Comparison of ENCODE assay signal across 8 cellular contexts in genomic region chr22:50542416-50542927, GRCh38. TPM values are rescaled to one million over a fixed set of nuclear protein-coding genes. Genes with fewer than 3 reads are reported as not detected.
DNase-seq lines count a peak whose midpoint lies in the region; ATAC-seq and TF ChIP-seq lines count a peak whose summit lies in the region.

No MANE protein-coding gene starts in this region.

- H3K9me3 Mint-ChIP-seq in activated naive CD8-positive, alpha-beta T cell treated with anti-CD3 and anti-CD28 coated beads for 36 hours: peaks cover 7% of the 10 kb centered on the region
- no peaks in the 10 kb centered on the region for H3K9me3 Mint-ChIP-seq in naive thymus-derived CD8-positive, alpha-beta T cell

- peak overlapping the region; percentile 40 for H3K4me3 Mint-ChIP-seq in activated naive CD8-positive, alpha-beta T cell treated with anti-CD3 and anti-CD28 coated beads for 36 hours
- peak overlapping the region in 9 of 10 donors; percentile 3 to 65 (median 49) for H3K4me3 Mint-ChIP-seq in naive thymus-derived CD8-positive, alpha-beta T cell

- ATAC-seq in HG03103 (IDR thresholded peaks at IDR 0.05; ENCODE audit: low read depth, unreplicated experiment) (peak; percentile 35), HG03565 (IDR thresholded peaks at IDR 0.05; ENCODE audit: unreplicated experiment) (no peak), GM21786 (IDR thresholded peaks at IDR 0.05; ENCODE audit: unreplicated experiment) (no peak)
- no peak for ATAC-seq in naive thymus-derived CD8-positive, alpha-beta T cell

- H3K27me3 Mint-ChIP-seq in activated naive CD8-positive, alpha-beta T cell treated with anti-CD3 and anti-CD28 coated beads for 36 hours: no peaks in the 10 kb centered on the region
- H3K27me3 Mint-ChIP-seq in naive thymus-derived CD8-positive, alpha-beta T cell: no peaks in the 10 kb centered on the region

- DNase-seq in GM12864 (ENCODE audit: low read depth): peak; percentile 89
- no peak for DNase-seq in activated naive CD8-positive, alpha-beta T cell treated with anti-CD3 and anti-CD28 coated beads for 36 hours
- DNase-seq in naive thymus-derived CD8-positive, alpha-beta T cell: no peak
- no peak for DNase-seq in NCI-H226
- DNase-seq in GOT3 (lab: John Stamatoyannopoulos, UW): no peak

- H3K4me1 Mint-ChIP-seq in activated naive CD8-positive, alpha-beta T cell treated with anti-CD3 and anti-CD28 coated beads for 36 hours: peaks cover 68% of the 10 kb centered on the region
- H3K4me1 Mint-ChIP-seq in naive thymus-derived CD8-positive, alpha-beta T cell: peaks cover 15 to 73% (median 40%) of the 10 kb centered on the region in 4 donors

- POLR2A ChIA-PET in naive thymus-derived CD8-positive, alpha-beta T cell (lab: Charles Lee): interaction anchor here (1.2 kb wide), 1 partner anchor 17 kb away, joined by 3 read pairs; the partner anchor contains the start of gene SCO2

- peak overlapping the region; percentile 44 for H3K4me3 ChIP-seq in GM12864 (ENCODE audit: low read depth, low read length)

- H3K27ac Mint-ChIP-seq in activated naive CD8-positive, alpha-beta T cell treated with anti-CD3 and anti-CD28 coated beads for 36 hours: peak overlapping the region; percentile 98
- peak overlapping the region in 7 of 10 donors; percentile 8 to 100 (median 85) for H3K27ac Mint-ChIP-seq in naive thymus-derived CD8-positive, alpha-beta T cell

- peaks cover 27% of the 10 kb centered on the region for H3K36me3 Mint-ChIP-seq in activated naive CD8-positive, alpha-beta T cell treated with anti-CD3 and anti-CD28 coated beads for 36 hours
- H3K36me3 Mint-ChIP-seq in naive thymus-derived CD8-positive, alpha-beta T cell: no peaks in the 10 kb centered on the region

- TF ChIP-seq CTCF in GM12864 (IDR thresholded peaks at IDR 0.05; ENCODE audit: low read depth, low read length, missing control alignments): peak; percentile 37

RNA-seq across cellular contexts. Expression of gene KLHDC7B, which starts 3.2 kb away (rescaled TPM):
- total RNA-seq in activated naive CD8-positive, alpha-beta T cell treated with anti-CD3 and anti-CD28 coated beads for 36 hours: 10 to 100 TPM; 15.1 to 15.9 TPM
- 1 to 10 TPM; 5.7 to 6.2 TPM for total RNA-seq in naive thymus-derived CD8-positive, alpha-beta T cell
- polyA plus RNA-seq in naive thymus-derived CD8-positive, alpha-beta T cell: 1 to 10 TPM; 5.3 to 7.9 (median 6.5) TPM

RNA-seq across cellular contexts. Expression of gene TYMP, which starts 12.7 kb away (rescaled TPM):
- total RNA-seq in activated naive CD8-positive, alpha-beta T cell treated with anti-CD3 and anti-CD28 coated beads for 36 hours: 10 to 100 TPM; 75.7 to 76.8 TPM
- total RNA-seq in naive thymus-derived CD8-positive, alpha-beta T cell: 1 to 10 TPM; 2.1 to 3.4 TPM
- 1 to 10 TPM; 1.9 to 5.5 (median 3.1) TPM for polyA plus RNA-seq in naive thymus-derived CD8-positive, alpha-beta T cell

RNA-seq across cellular contexts. Expression of gene SCO2, which starts 17.1 kb away (rescaled TPM):
- total RNA-seq in activated naive CD8-positive, alpha-beta T cell treated with anti-CD3 and anti-CD28 coated beads for 36 hours: 1 to 10 TPM; 5.0 to 6.0 TPM
- total RNA-seq in naive thymus-derived CD8-positive, alpha-beta T cell: 1 to 10 TPM in 1 of 2 experiments, not detected in 1; 2.7 TPM
- 1 to 10 TPM; 4.0 to 8.3 (median 6.8) TPM for polyA plus RNA-seq in naive thymus-derived CD8-positive, alpha-beta T cell

RNA-seq across cellular contexts. Expression of gene SYCE3, which starts 20.2 kb away (rescaled TPM):
- total RNA-seq in activated naive CD8-positive, alpha-beta T cell treated with anti-CD3 and anti-CD28 coated beads for 36 hours: 1 to 10 TPM; 1.3 to 1.9 TPM
- total RNA-seq in naive thymus-derived CD8-positive, alpha-beta T cell: not detected
- not detected for polyA plus RNA-seq in naive thymus-derived CD8-positive, alpha-beta T cell

RNA-seq across cellular contexts. Expression of gene NCAPH2, which starts 34.4 kb away (rescaled TPM):
- 100 to 1,000 TPM; 143 to 152 TPM for total RNA-seq in activated naive CD8-positive, alpha-beta T cell treated with anti-CD3 and anti-CD28 coated beads for 36 hours
- total RNA-seq in naive thymus-derived CD8-positive, alpha-beta T cell: 10 to 100 TPM; 77.9 to 81.9 TPM
- polyA plus RNA-seq in naive thymus-derived CD8-positive, alpha-beta T cell: 10 to 100 TPM; 34.8 to 41.5 (median 40.1) TPM

Comparison
In these comparisons a context has a peak if more than half of its experiments do, and no peak if none do; other contexts are left out.
1. RNA of gene TYMP, which starts 12.7 kb away (total RNA-seq): 75.7 to 76.8 TPM in activated naive CD8-positive, alpha-beta T cell treated with anti-CD3 and anti-CD28 coated beads for 36 hours; 2.1 to 3.4 TPM in naive thymus-derived CD8-positive, alpha-beta T cell; every median in the first group is over 10 times any median in the second.